Comparison of ENCODE assay signal across 6 cellular contexts in the genomic region with DNA sequence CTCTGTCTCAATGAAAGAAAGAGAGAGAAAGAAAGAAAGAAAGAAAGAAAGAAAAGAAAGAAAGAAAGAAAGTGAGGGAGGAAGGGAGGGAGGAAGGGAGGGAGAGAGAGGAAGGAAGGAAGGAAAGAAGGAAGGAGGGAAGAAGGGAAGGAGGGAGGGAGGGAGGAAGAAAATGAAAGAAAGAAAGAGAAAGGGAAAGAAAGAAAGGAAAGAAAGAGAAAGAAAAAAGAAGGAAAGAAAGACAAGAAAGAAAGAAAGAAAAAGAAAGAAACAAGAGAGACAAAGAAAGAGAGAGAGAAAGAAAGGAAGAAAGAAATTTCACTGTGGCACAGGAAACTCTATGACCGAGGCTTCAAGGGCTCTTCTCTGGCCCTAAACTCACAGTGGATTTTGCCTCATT. TPM values are rescaled to one million over a fixed set of nuclear protein-coding genes. Genes with fewer than 3 reads are reported as not detected.
DNase-seq lines count a peak whose midpoint lies in the region; ATAC-seq and TF ChIP-seq lines count a peak whose summit lies in the region.
"Not testable (repeated sequence)": the region's sequence is repeated elsewhere in the genome, so short reads cannot be mapped to it uniquely, and the experiment has no call there.

No MANE protein-coding gene starts in this region.

- POLR2A ChIA-PET in HEK293 (lab: Yijun Ruan, JAX): not testable (repeated sequence)

- peak overlapping the region; percentile 31 for H3K4me3 Mint-ChIP-seq in T-helper 1 cell treated with Interleukin-12 subunit alpha and Interleukin-12 subunit beta and Interleukin-4 antibody, amounts not matched to agents 30 μg/mL and 1 μg/mL, for 36 hours
- peak overlapping the region; percentile 65 to 82 for H3K4me3 Mint-ChIP-seq in activated T-cell treated with anti-CD3 and anti-CD28 coated beads, Interleukin-2, amount 50 U/mL, for 72 hours
- H3K4me3 Mint-ChIP-seq in activated naive CD4-positive, alpha-beta T cell treated with anti-CD3 and anti-CD28 coated beads, Interleukin-2, amount 50 U/mL, for 24 hours: peak overlapping the region; percentile 15
- H3K4me3 Mint-ChIP-seq in glutamatergic neuron (ENCODE audit: unreplicated experiment) (peak overlapping the region; percentile 69), nephron progenitor cell (peak overlapping the region; percentile 70)

- H3K36me3 ChIP-seq in HEK293 (ENCODE audit: control insufficient read depth in 2 of 2, insufficient read depth in 1 of 2, low read length in 2 of 2): not testable (repeated sequence)

- H3K36me3 Mint-ChIP-seq in T-helper 1 cell treated with Interleukin-12 subunit alpha and Interleukin-12 subunit beta and Interleukin-4 antibody, amounts not matched to agents 30 μg/mL and 1 μg/mL, for 36 hours (ENCODE audit: low read depth); activated T-cell treated with anti-CD3 and anti-CD28 coated beads, Interleukin-2, amount 50 U/mL, for 72 hours (ENCODE audit: insufficient read depth in 2 of 2); activated naive CD4-positive, alpha-beta T cell treated with anti-CD3 and anti-CD28 coated beads, Interleukin-2, amount 50 U/mL, for 24 hours; glutamatergic neuron (ENCODE audit: unreplicated experiment); nephron progenitor cell (ENCODE audit: low read depth): not testable (repeated sequence)

- CTCF ChIA-PET in HEK293 (lab: Yijun Ruan, JAX): not testable (repeated sequence)

- H3K9me3 Mint-ChIP-seq in T-helper 1 cell treated with Interleukin-12 subunit alpha and Interleukin-12 subunit beta and Interleukin-4 antibody, amounts not matched to agents 30 μg/mL and 1 μg/mL, for 36 hours; activated T-cell treated with anti-CD3 and anti-CD28 coated beads, Interleukin-2, amount 50 U/mL, for 72 hours; activated naive CD4-positive, alpha-beta T cell treated with anti-CD3 and anti-CD28 coated beads, Interleukin-2, amount 50 U/mL, for 24 hours; glutamatergic neuron (ENCODE audit: unreplicated experiment); nephron progenitor cell: not testable (repeated sequence)

- not testable (repeated sequence) for TF ChIP-seq CTCF in HEK293 (tag by site-specific recombination; IDR thresholded peaks at IDR 0.05); glutamatergic neuron (IDR thresholded peaks at IDR 0.05; ENCODE audit: partially characterized antibody, unreplicated experiment); nephron progenitor cell (IDR thresholded peaks at IDR 0.05)

- not testable (repeated sequence) for H3K4me3 ChIP-seq in HEK293 (ENCODE audit: low read depth, low read length)

- H3K4me1 ChIP-seq in HEK293 (ENCODE audit: control insufficient read depth, insufficient read depth, low read length): not testable (repeated sequence)

- ATAC-seq in activated T-cell treated with anti-CD3 and anti-CD28 coated beads, Interleukin-2, amount 50 U/mL, for 72 hours (replicated peaks in 1 of 2): not testable (repeated sequence)

- not testable (repeated sequence) for DNase-seq in activated T-cell treated with anti-CD3 and anti-CD28 coated beads, Interleukin-2, amount 50 U/mL, for 72 hours; glutamatergic neuron; nephron progenitor cell

- not testable (repeated sequence) for H3K27ac ChIP-seq in HEK293 (ENCODE audit: extremely low read depth, low read depth, low read length)

- H3K27ac Mint-ChIP-seq in T-helper 1 cell treated with Interleukin-12 subunit alpha and Interleukin-12 subunit beta and Interleukin-4 antibody, amounts not matched to agents 30 μg/mL and 1 μg/mL, for 36 hours; activated T-cell treated with anti-CD3 and anti-CD28 coated beads, Interleukin-2, amount 50 U/mL, for 72 hours; activated naive CD4-positive, alpha-beta T cell treated with anti-CD3 and anti-CD28 coated beads, Interleukin-2, amount 50 U/mL, for 24 hours; glutamatergic neuron (ENCODE audit: unreplicated experiment); nephron progenitor cell: not testable (repeated sequence)

- not testable (repeated sequence) for H3K4me1 Mint-ChIP-seq in T-helper 1 cell treated with Interleukin-12 subunit alpha and Interleukin-12 subunit beta and Interleukin-4 antibody, amounts not matched to agents 30 μg/mL and 1 μg/mL, for 36 hours (ENCODE audit: low read depth); activated T-cell treated with anti-CD3 and anti-CD28 coated beads, Interleukin-2, amount 50 U/mL, for 72 hours (ENCODE audit: low read depth); activated naive CD4-positive, alpha-beta T cell treated with anti-CD3 and anti-CD28 coated beads, Interleukin-2, amount 50 U/mL, for 24 hours; glutamatergic neuron (ENCODE audit: low read depth, unreplicated experiment); nephron progenitor cell

- not testable (repeated sequence) for H3K9me3 ChIP-seq in HEK293 (ENCODE audit: control insufficient read depth, insufficient read depth, low read depth, low read length)

- H3K27me3 Mint-ChIP-seq in T-helper 1 cell treated with Interleukin-12 subunit alpha and Interleukin-12 subunit beta and Interleukin-4 antibody, amounts not matched to agents 30 μg/mL and 1 μg/mL, for 36 hours (ENCODE audit: low read depth): peaks cover 40% of the 10 kb centered on the region
- peaks cover 22% of the 10 kb centered on the region for H3K27me3 Mint-ChIP-seq in activated T-cell treated with anti-CD3 and anti-CD28 coated beads, Interleukin-2, amount 50 U/mL, for 72 hours (ENCODE audit: low read depth)
- H3K27me3 Mint-ChIP-seq in activated naive CD4-positive, alpha-beta T cell treated with anti-CD3 and anti-CD28 coated beads, Interleukin-2, amount 50 U/mL, for 24 hours: peaks cover 16% of the 10 kb centered on the region
- not testable (repeated sequence) for H3K27me3 Mint-ChIP-seq in glutamatergic neuron (ENCODE audit: unreplicated experiment)
- peaks cover 58% of the 10 kb centered on the region for H3K27me3 Mint-ChIP-seq in nephron progenitor cell (ENCODE audit: low read depth, poor library complexity)

TF ChIP-seq in HEK293, 187 proteins besides CTCF, POLR2A, EP300 and RAD21:
- TF ChIP-seq ZNF366 (tag by site-specific recombination; conservative IDR thresholded peaks at IDR 0.05): peak; percentile 74

RNA-seq across cellular contexts. Expression of a gene that starts 33.7 kb away (rescaled TPM):
- total RNA-seq in activated T-cell treated with anti-CD3 and anti-CD28 coated beads, Interleukin-2, amount 50 U/mL, for 72 hours: 1 to 10 TPM; 1.3 to 2.3 TPM
- total RNA-seq in glutamatergic neuron (ENCODE audit: unreplicated experiment): 1.2 TPM

Comparison
In these comparisons a context has a peak if more than half of its experiments do, and no peak if none do; other contexts are left out.
1. H3K4me3 Mint-ChIP-seq: peak in every context shown above with its lines; median percentile 74 in activated T-cell treated with anti-CD3 and anti-CD28 coated beads, Interleukin-2, amount 50 U/mL, for 72 hours; 70 in nephron progenitor cell; 69 in glutamatergic neuron; 31 in T-helper 1 cell treated with Interleukin-12 subunit alpha and Interleukin-12 subunit beta and Interleukin-4 antibody, amounts not matched to agents 30 μg/mL and 1 μg/mL, for 36 hours; 15 in activated naive CD4-positive, alpha-beta T cell treated with anti-CD3 and anti-CD28 coated beads, Interleukin-2, amount 50 U/mL, for 24 hours.